1 cellular context compared by ENCODE assay signal in genomic region chr22:25110846-25111578, GRCh38.
TF ChIP-seq lines count a peak whose summit lies in the region.

No MANE protein-coding gene starts in this region.

TF ChIP-seq in HepG2, 621 proteins besides CTCF, POLR2A, EP300 and RAD21 (continued from another document):
- TF ChIP-seq ZBTB44 (CRISPR knock-in tag; IDR thresholded peaks at IDR 0.05) (no peak), ZFP36L2 (CRISPR knock-in tag; IDR thresholded peaks at IDR 0.05) (no peak), ZNF296 (CRISPR knock-in tag; conservative IDR thresholded peaks at IDR 0.05) (no peak), NR2C2 (CRISPR knock-in tag; IDR thresholded peaks at IDR 0.05; ENCODE audit: borderline replicate concordance) (no peak), HIC2 (CRISPR knock-in tag; IDR thresholded peaks at IDR 0.05; ENCODE audit: low read depth) (peak; percentile 81; the same call in 1 of the 2 replicates), IKZF4 (CRISPR knock-in tag; IDR thresholded peaks at IDR 0.05; ENCODE audit: borderline replicate concordance, low read depth, not compliant biosample characterization) (peak; percentile 75), ETV5 (CRISPR knock-in tag; IDR thresholded peaks at IDR 0.05; ENCODE audit: borderline replicate concordance) (peak; percentile 95), GPN1 (CRISPR knock-in tag; IDR thresholded peaks at IDR 0.05; ENCODE audit: borderline replicate concordance) (no peak), ZNF468 (CRISPR knock-in tag; IDR thresholded peaks at IDR 0.05) (0 out of 2 replicates have a peak, but pooled peaks have one; percentile 5), KDM4B (CRISPR knock-in tag; IDR thresholded peaks at IDR 0.05) (no peak), ZNF790 (CRISPR knock-in tag; IDR thresholded peaks at IDR 0.05; ENCODE audit: borderline replicate concordance) (no peak), ZNF670 (CRISPR knock-in tag; IDR thresholded peaks at IDR 0.05; ENCODE audit: borderline replicate concordance) (0 out of 2 replicates have a peak, but pooled peaks have one; percentile 67), FOXM1 (CRISPR knock-in tag; IDR thresholded peaks at IDR 0.05) (no peak), ARNT (IDR thresholded peaks at IDR 0.05) (no peak), JUNB (CRISPR knock-in tag; IDR thresholded peaks at IDR 0.05; ENCODE audit: borderline replicate concordance) (no peak), POLR2G (IDR thresholded peaks at IDR 0.05; ENCODE audit: low read depth, low read length) (no peak; the same call in 1 of the 2 replicates)
- TF ChIP-seq, protein P1, sequence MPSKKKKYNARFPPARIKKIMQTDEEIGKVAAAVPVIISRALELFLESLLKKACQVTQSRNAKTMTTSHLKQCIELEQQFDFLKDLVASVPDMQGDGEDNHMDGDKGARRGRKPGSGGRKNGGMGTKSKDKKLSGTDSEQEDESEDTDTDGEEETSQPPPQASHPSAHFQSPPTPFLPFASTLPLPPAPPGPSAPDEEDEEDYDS (CRISPR knock-in tag; IDR thresholded peaks at IDR 0.05) = no peak
